Comparison of ENCODE assay signal across 8 cellular contexts in the genomic region with DNA sequence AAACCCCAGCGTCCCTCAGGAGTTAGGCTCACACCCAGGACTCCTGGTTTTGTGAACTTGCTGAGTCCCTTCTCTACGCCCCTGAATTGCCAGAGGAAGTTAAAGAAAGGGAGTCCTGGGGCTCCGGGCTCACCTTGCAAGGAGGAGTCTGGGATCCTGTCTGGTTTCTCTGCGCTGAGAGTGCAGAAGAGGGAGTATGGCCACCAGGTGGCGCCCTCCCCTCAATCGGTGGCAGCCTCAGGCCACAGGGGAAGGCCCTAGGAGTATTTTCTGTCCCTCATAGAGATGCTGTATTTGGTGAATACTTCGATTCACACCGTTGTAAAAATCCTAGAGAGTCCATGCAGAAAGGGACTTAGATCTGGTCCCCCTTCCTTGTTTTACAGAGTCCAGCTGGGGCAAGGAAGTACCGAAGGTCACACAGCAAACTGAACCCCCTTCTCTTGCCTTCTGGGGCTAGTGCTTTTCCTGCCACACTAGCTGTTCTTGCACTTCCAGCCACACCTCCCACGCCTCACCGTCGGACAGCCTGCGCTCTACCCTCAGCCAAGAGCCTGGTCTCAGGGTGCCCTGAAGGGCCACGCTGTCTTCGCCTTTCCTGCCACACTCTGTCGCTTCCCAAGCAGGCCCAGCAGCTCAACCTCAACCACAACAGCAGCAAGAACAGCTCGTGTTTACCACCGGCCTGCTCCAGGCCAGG. TPM values are rescaled to one million over a fixed set of nuclear protein-coding genes. Genes with fewer than 3 reads are reported as not detected.
A peak's percentile ranks its signal among the peaks of the same experiment; 100 is the strongest.
DNase-seq lines count a peak whose midpoint lies in the region; ATAC-seq, FAIRE-seq and TF ChIP-seq lines count a peak whose summit lies in the region.

No MANE protein-coding gene starts in this region.

- no peak overlapping the region for H3K4me2 ChIP-seq in PC-3 (ENCODE audit: low read length)

- H3K9ac ChIP-seq in PC-3 (ENCODE audit: low read length) = no peak overlapping the region

- intact Hi-C loops in PC-3 (cut with micrococcal nuclease) = loop anchor here (1.0 to 2.0 kb wide), 3 partner anchors 142 to 493 kb away; no protein-coding TSS in a partner anchor

- CTCF ChIA-PET in PC-3 (lab: Charles Lee) = interaction anchor here (0.7 kb wide), 1 partner anchor 11 kb away, joined by 3 read pairs; no protein-coding TSS in a partner anchor

- H3K27me3 ChIP-seq in PC-3 (ENCODE audit: low read length) (peaks cover 28% of the 10 kb centered on the region), thoracic aorta (replicated peaks; ENCODE audit: insufficient read depth) (peaks cover 3% of the 10 kb centered on the region)

- BruUV-seq in PC-3 (replicated peaks; lab: Mats Ljungman, UMichigan) = no TSS peak

- H3K4me1 ChIP-seq in PC-3 (ENCODE audit: insufficient read depth, low read length) (no peaks in the 10 kb centered on the region), thoracic aorta (ENCODE audit: control insufficient read depth in 1 of 2, low read depth in 2 of 2) (peaks cover 0 to 3% of the 10 kb centered on the region in 2 donors)

- peak; percentile 90 for ATAC-seq in GM19467 (IDR thresholded peaks at IDR 0.05; ENCODE audit: unreplicated experiment)
- peak; percentile 70 for ATAC-seq in HG03558 (IDR thresholded peaks at IDR 0.05; ENCODE audit: extremely low read depth, unreplicated experiment)
- peak; percentile 98 for ATAC-seq in PC-3
- no peak for ATAC-seq in thoracic aorta (ENCODE audit: insufficient number of reproducible peaks, low FRiP score, low read depth)

- no peaks in the 10 kb centered on the region for H3K79me2 ChIP-seq in PC-3 (ENCODE audit: low read length)

- H4K20me1 ChIP-seq in PC-3 (ENCODE audit: low read length) = no peaks in the 10 kb centered on the region

- no peak for FAIRE-seq in D721Med (lab: Jason Lieb, UNC)

- DNase-seq in D721Med (ENCODE audit: insufficient read length, low spot score) (peak; percentile 88), PC-3 (peak; percentile 74), fibroblast of pulmonary artery (ENCODE audit: low read depth) (peak; percentile 76), occipital lobe (lab: John Stamatoyannopoulos, UW) (peak; percentile 43), thoracic aorta (ENCODE audit: low spot score) (no peak)
- peak; percentile 86 to 87 for DNase-seq in activated T-cell treated with anti-CD3 and anti-CD28 coated beads, Interleukin-2, amount 50 U/mL, for 48 hours

- H2AFZ ChIP-seq in PC-3 (ENCODE audit: low read length) = no peak overlapping the region

- H3K27ac ChIP-seq in PC-3 (ENCODE audit: low read length) = no peak overlapping the region
- no peak overlapping the region for H3K27ac ChIP-seq in thoracic aorta

- TF ChIP-seq CTCF in D721Med (IDR thresholded peaks at IDR 0.05; ENCODE audit: insufficient read depth, missing control alignments) (peak; percentile 90), PC-3 (conservative IDR thresholded peaks at IDR 0.05; ENCODE audit: low read depth, low read length) (peak; percentile 83), fibroblast of pulmonary artery (IDR thresholded peaks at IDR 0.05; ENCODE audit: low read length, missing control alignments) (peak; percentile 92), thoracic aorta (IDR thresholded peaks at IDR 0.05) (peak; percentile 90)

- no peak overlapping the region for H3K4me3 ChIP-seq in PC-3 (ENCODE audit: low read length)
- H3K4me3 ChIP-seq in fibroblast of pulmonary artery (replicated peaks; ENCODE audit: low read depth, low read length) = no peak overlapping the region
- H3K4me3 ChIP-seq in thoracic aorta = no peak overlapping the region

- POLR2A ChIA-PET in PC-3 (lab: Charles Lee; ENCODE audit: unreplicated experiment) = no interaction called here

- H3K9me3 ChIP-seq in PC-3 (ENCODE audit: low read length) (no peaks in the 10 kb centered on the region), thoracic aorta (no peaks in the 10 kb centered on the region)

- H3K9me2 ChIP-seq in PC-3 (replicated peaks; ENCODE audit: low read length) = no peaks in the 10 kb centered on the region

- no peaks in the 10 kb centered on the region for H3K36me3 ChIP-seq in PC-3 (ENCODE audit: low read depth, low read length)
- H3K36me3 ChIP-seq in thoracic aorta = no peaks in the 10 kb centered on the region

- no peaks in the 10 kb centered on the region for H3F3A ChIP-seq in PC-3 (ENCODE audit: low read length, unreplicated experiment)

RNA-seq across cellular contexts. Expression of gene HAND1, which starts 10.2 kb away (rescaled TPM):
- total RNA-seq in PC-3 (2014; rRNA removed) (not detected in 2 replicates), occipital lobe (not detected), thoracic aorta (not detected)

RNA-seq across cellular contexts. Expression of gene SAP30L, which starts 22.0 kb away (rescaled TPM):
- 17.2 and 36.0 TPM in 2 replicates for total RNA-seq in PC-3 (2014; rRNA removed)
- total RNA-seq in occipital lobe = 25.4 TPM
- 10 to 100 TPM; 43.7 to 85.6 TPM for total RNA-seq in thoracic aorta
